17 cellular contexts compared by ENCODE assay signal in the genomic region with DNA sequence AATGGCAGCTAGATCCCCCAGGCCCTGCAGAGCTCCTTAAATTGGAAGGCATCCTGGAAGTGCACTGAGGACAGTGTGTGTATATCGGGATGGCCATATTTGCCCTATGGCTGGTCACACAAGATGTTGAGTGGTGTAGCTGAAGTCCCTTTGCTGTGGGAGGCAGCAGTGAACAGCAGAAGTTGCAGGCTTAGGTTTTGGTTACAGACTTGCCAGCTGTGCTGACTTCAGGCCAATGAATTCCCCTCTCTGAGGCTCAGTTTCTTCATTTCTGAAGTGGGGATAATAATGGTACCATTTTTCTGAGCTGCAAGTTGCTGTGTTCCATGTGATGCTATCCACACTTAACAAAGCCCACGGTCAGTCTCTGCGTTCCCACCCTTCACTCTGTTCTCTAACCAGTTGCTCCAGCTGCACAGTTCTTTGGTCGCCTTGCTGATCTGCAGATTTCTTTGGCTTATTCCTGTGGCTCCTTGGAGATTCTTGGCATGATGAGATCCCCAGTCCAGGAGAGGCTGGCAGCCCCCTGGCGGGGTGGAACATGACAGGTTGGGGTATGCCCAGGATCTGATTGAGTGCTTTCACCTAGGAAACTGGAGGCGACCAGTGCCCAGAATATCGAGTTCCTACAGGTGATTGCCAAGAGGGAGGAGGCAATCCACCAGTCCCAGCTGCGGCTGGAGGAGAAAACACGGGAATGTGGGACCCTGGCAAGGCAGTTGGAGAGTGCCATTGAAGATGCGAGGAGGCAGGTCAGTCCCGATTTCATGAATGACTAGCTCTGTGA. TPM values are rescaled to one million over a fixed set of nuclear protein-coding genes. Genes with fewer than 3 reads are reported as not detected.
DNase-seq lines count a peak whose midpoint lies in the region; ATAC-seq and TF ChIP-seq lines count a peak whose summit lies in the region.
"Had no signal": no experiment of that assay in that cellular context is flagged by ENCODE, and none has a peak within 500 bp of the region (broad histone marks: within the 10 kb centered on the region; RNA-seq: fewer than 3 reads in every experiment).

No MANE protein-coding gene starts in this region.

- ATAC-seq in left cardiac atrium, result no peak
- no peak for ATAC-seq in stimulated activated naive CD8-positive, alpha-beta T cell treated with anti-CD3 and anti-CD28 coated beads, Interleukin-15, amount 100 ng/mL, for 72 hours

- intact Hi-C loops in posterior vena cava (cut with DNase I), result no loop called here
- intact Hi-C loops in left cardiac atrium (cut with DNase I), result no loop called here

- H3K27ac ChIP-seq in RWPE1, result peak overlapping the region; percentile 22
- H3K27ac ChIP-seq: SJCRH30 had no signal

- CTCF ChIA-PET in GM10248 (lab: Yijun Ruan, JAX) (interaction anchor here (0.8 to 1.2 kb wide), 4 partner anchors 12 to 204 kb away, joined by 3 read pairs; a partner anchor contains a TSS), RWPE1 (lab: Yijun Ruan, JAX) (interaction anchor here (0.6 to 0.7 kb wide), 2 partner anchors 56 to 157 kb away, joined by 3 to 6 read pairs; no protein-coding TSS in a partner anchor)

- H3K27ac Mint-ChIP-seq in stimulated activated naive CD8-positive, alpha-beta T cell treated with anti-CD3 and anti-CD28 coated beads, Interleukin-15, amount 100 ng/mL, for 72 hours, result no peak overlapping the region
- H3K27ac Mint-ChIP-seq: CD4-positive, alpha-beta memory T cell had no signal

- peak; percentile 25 for TF ChIP-seq CTCF in GM10248 (IDR thresholded peaks at IDR 0.05; ENCODE audit: control extremely low read depth, extremely low read depth, low read depth, missing control alignments)
- TF ChIP-seq CTCF in RWPE1 (conservative IDR thresholded peaks at IDR 0.05; ENCODE audit: low read depth), result no peak

- no peaks in the 10 kb centered on the region for H3K9me3 Mint-ChIP-seq in stimulated activated naive CD8-positive, alpha-beta T cell treated with anti-CD3 and anti-CD28 coated beads, Interleukin-15, amount 100 ng/mL, for 72 hours
- H3K9me3 Mint-ChIP-seq: CD4-positive, alpha-beta memory T cell had no signal

- no peak overlapping the region for H3K4me3 Mint-ChIP-seq in stimulated activated naive CD8-positive, alpha-beta T cell treated with anti-CD3 and anti-CD28 coated beads, Interleukin-15, amount 100 ng/mL, for 72 hours
- H3K4me3 Mint-ChIP-seq: CD4-positive, alpha-beta memory T cell had no signal

- POLR2A ChIA-PET in GM10248 (lab: Yijun Ruan, JAX), result interaction anchor here (0.6 to 1.4 kb wide), 2 partner anchors 55 to 90 kb away, joined by 3 to 4 read pairs; no protein-coding TSS in a partner anchor
- POLR2A ChIA-PET in RWPE1 (lab: Yijun Ruan, JAX; ENCODE audit: low non-redundant PET), result interaction anchor here (0.6 kb wide), 1 partner anchor 1612 kb away, joined by 3 read pairs; no protein-coding TSS in a partner anchor

- DNase-seq in GM10248 (ENCODE audit: extremely low spot score) (no peak), RWPE1 (ENCODE audit: low spot score) (no peak), hippocampal formation (lab: John Stamatoyannopoulos, UW) (peak; percentile 40 to 51), posterior vena cava (ENCODE audit: low spot score) (peak; percentile 62), left cardiac atrium (no peak), GM19238 (ENCODE audit: insufficient read length, low spot score) (no peak)
- no peak for DNase-seq in stimulated activated naive CD4-positive, alpha-beta T cell treated with Interleukin-2 at 50 U/mL for 16 hours (lab: John Stamatoyannopoulos, UW)
- DNase-seq in stimulated activated naive CD8-positive, alpha-beta T cell treated with anti-CD3 and anti-CD28 coated beads, Interleukin-15, amount 100 ng/mL, for 72 hours, result no peak
- DNase-seq: AML-193; CD4-positive, alpha-beta memory T cell; KBM-7; NCI-H1105; NCI-H187 treated with DMSO at 0.1 percent for 48 hours; NCI-H2171 treated with DMSO at 0.1 percent for 48 hours; NCI-H510A treated with DMSO at 0.1 percent for 48 hours; RPMI8226; SJCRH30 had no signal

- no peaks in the 10 kb centered on the region for H3K27me3 Mint-ChIP-seq in stimulated activated naive CD8-positive, alpha-beta T cell treated with anti-CD3 and anti-CD28 coated beads, Interleukin-15, amount 100 ng/mL, for 72 hours
- H3K27me3 Mint-ChIP-seq: CD4-positive, alpha-beta memory T cell had no signal

- H3K4me1 Mint-ChIP-seq in stimulated activated naive CD8-positive, alpha-beta T cell treated with anti-CD3 and anti-CD28 coated beads, Interleukin-15, amount 100 ng/mL, for 72 hours, result no peaks in the 10 kb centered on the region
- H3K4me1 Mint-ChIP-seq: CD4-positive, alpha-beta memory T cell had no signal

RNA-seq across cellular contexts. Expression of a gene that starts 6.5 kb away (rescaled TPM):
- total RNA-seq in posterior vena cava (10 to 100 TPM; 14.6 to 15.5 TPM), left cardiac atrium (10 to 100 TPM; 15.5 to 19.1 TPM)

RNA-seq across cellular contexts. Expression of a gene that starts 42.2 kb away (rescaled TPM):
- 10 to 100 TPM; 17.5 to 19.8 TPM for total RNA-seq in posterior vena cava
- 10 to 100 TPM; 12.6 to 19.1 TPM for total RNA-seq in left cardiac atrium

RNA-seq across cellular contexts. Expression of a gene that starts 54.4 kb away (rescaled TPM):
- total RNA-seq in posterior vena cava (100 to 1,000 TPM; 328 to 409 TPM), left cardiac atrium (100 to 1,000 TPM; 277 to 336 TPM)

Comparison
In these comparisons a context has a peak if more than half of its experiments do, and no peak if none do; other contexts are left out.
1. DNase-seq: peak in hippocampal formation (2 of 2) and posterior vena cava (single experiment); none in GM10248 (single experiment), RWPE1 (single experiment), left cardiac atrium (single experiment), stimulated activated naive CD4-positive, alpha-beta T cell treated with Interleukin-2 at 50 U/mL for 16 hours (single experiment), GM19238 (single experiment) and stimulated activated naive CD8-positive, alpha-beta T cell treated with anti-CD3 and anti-CD28 coated beads, Interleukin-15, amount 100 ng/mL, for 72 hours (0 of 2).